ENCODE assay signal across 17 cellular contexts in genomic region chr15:67165653-67166260, GRCh38.
A peak's percentile ranks its signal among the peaks of the same experiment; 100 is the strongest.
DNase-seq lines count a peak whose midpoint lies in the region; ATAC-seq, FAIRE-seq and TF ChIP-seq lines count a peak whose summit lies in the region.
"Had no signal": no experiment of that assay in that cellular context is flagged by ENCODE, and none has a peak within 500 bp of the region (broad histone marks: within the 10 kb centered on the region; RNA-seq: fewer than 3 reads in every experiment).

No MANE protein-coding gene starts in this region.

- ATAC-seq in GM23338, result peak; percentile 82
- peak; percentile 19 to 44 (median 42) for ATAC-seq in psoas muscle
- no peak for ATAC-seq in HG03025 (IDR thresholded peaks at IDR 0.05; ENCODE audit: low FRiP score, unreplicated experiment)
- ATAC-seq: naive thymus-derived CD4-positive, alpha-beta T cell had no signal

- H3K27ac Mint-ChIP-seq in GM23338 (peak overlapping the region; percentile 83), astrocyte (ENCODE audit: unreplicated experiment) (peak overlapping the region; percentile 14)
- H3K27ac Mint-ChIP-seq: activated CD4-positive, alpha-beta memory T cell treated with anti-CD3 and anti-CD28 coated beads for 36 hours; activated naive CD4-positive, alpha-beta T cell treated with anti-CD3 and anti-CD28 coated beads, Interleukin-2, amount 10 ng/mL, durations not matched to agents 7 days and 5 days; naive thymus-derived CD4-positive, alpha-beta T cell had no signal

- H3K4me1 ChIP-seq in GM23338 (ENCODE audit: insufficient read depth), result peaks cover 28% of the 10 kb centered on the region
- peaks cover 47% of the 10 kb centered on the region for H3K4me1 ChIP-seq in astrocyte (ENCODE audit: insufficient read depth, low read length)
- peaks cover 0 to 63% of the 10 kb centered on the region in 2 donors for H3K4me1 ChIP-seq in right atrium auricular region
- peaks cover 91% of the 10 kb centered on the region for H3K4me1 ChIP-seq in psoas muscle
- H3K4me1 ChIP-seq in OCI-LY7 (ENCODE audit: insufficient read depth, low read length, poor library complexity, severe bottlenecking), result no peaks in the 10 kb centered on the region

- TF ChIP-seq CTCF in GM23338 (conservative IDR thresholded peaks at IDR 0.05; ENCODE audit: low read depth in 2 of 2) (no peak), astrocyte (IDR thresholded peaks at IDR 0.05; ENCODE audit: insufficient read depth, low read depth, low read length) (no peak), right atrium auricular region (IDR thresholded peaks at IDR 0.05) (no peak), psoas muscle (IDR thresholded peaks at IDR 0.05) (no peak), GM13976 (IDR thresholded peaks at IDR 0.05; ENCODE audit: borderline replicate concordance, control extremely low read depth, extremely low read depth, insufficient read depth, missing control alignments) (no peak), OCI-LY7 (conservative IDR thresholded peaks at IDR 0.05; ENCODE audit: low read length) (no peak)

- BruUV-seq in OCI-LY7 (replicated peaks; lab: Mats Ljungman, UMichigan), result no TSS peak

- peak; percentile 84 for DNase-seq in GM23338 (ENCODE audit: low spot score)
- DNase-seq in astrocyte (ENCODE audit: low read depth), result peak; percentile 94
- DNase-seq in right atrium auricular region (ENCODE audit: low spot score), result no peak
- DNase-seq in psoas muscle, result no peak
- DNase-seq in GM13976 (ENCODE audit: low spot score), result no peak
- no peak for DNase-seq in OCI-LY7 (ENCODE audit: low spot score)
- DNase-seq in HuH-7.5 (ENCODE audit: low spot score), result no peak
- DNase-seq: activated CD4-positive, alpha-beta memory T cell treated with anti-CD3 and anti-CD28 coated beads for 36 hours; activated naive CD4-positive, alpha-beta T cell treated with anti-CD3 and anti-CD28 coated beads, Interleukin-2, amount 10 ng/mL, durations not matched to agents 7 days and 5 days; effector memory CD4-positive, alpha-beta T cell; naive thymus-derived CD4-positive, alpha-beta T cell; NCI-H1694; stimulated activated CD4-positive, alpha-beta T cell treated with anti-CD3 and anti-CD28 coated beads, Interleukin-15, amount 100 ng/mL, for 24 hours; stimulated activated CD8-positive, alpha-beta memory T cell treated with anti-CD3 and anti-CD28 coated beads, Interleukin-4, amount 100 ng/mL, for 48 hours had no signal

- H3K36me3 Mint-ChIP-seq in GM23338 (ENCODE audit: low read depth) (peaks cover 21% of the 10 kb centered on the region), astrocyte (ENCODE audit: low read depth, unreplicated experiment) (peaks cover 39% of the 10 kb centered on the region)

- H2AFZ ChIP-seq in GM23338, result no peak overlapping the region
- H2AFZ ChIP-seq in astrocyte (ENCODE audit: low read depth, low read length), result no peak overlapping the region
- no peak overlapping the region for H2AFZ ChIP-seq in OCI-LY7 (ENCODE audit: low read length)

- CTCF ChIA-PET in OCI-LY7 (lab: Charles Lee; ENCODE audit: unreplicated experiment), result no interaction called here

- intact Hi-C loops in psoas muscle (cut with DNase I) (loop anchor here (5.0 kb wide), 2 partner anchors 38 to 83 kb away; no protein-coding TSS in a partner anchor), OCI-LY7 (cut with micrococcal nuclease; ENCODE audit: unreplicated experiment) (no loop called here)

- H3K36me3 ChIP-seq in GM23338 (ENCODE audit: insufficient read depth), result no peaks in the 10 kb centered on the region; the same call in 1 of the 2 replicates
- peaks cover 8% of the 10 kb centered on the region for H3K36me3 ChIP-seq in astrocyte (ENCODE audit: insufficient read depth, low read length)
- H3K36me3 ChIP-seq in right atrium auricular region, result peaks cover 39% of the 10 kb centered on the region
- peaks cover 0 to 23% of the 10 kb centered on the region in 2 donors for H3K36me3 ChIP-seq in psoas muscle (ENCODE audit: insufficient read depth in 1 of 2, low read depth in 1 of 2)
- peaks cover 46% of the 10 kb centered on the region for H3K36me3 ChIP-seq in OCI-LY7 (ENCODE audit: insufficient read depth, low read length)

- no peaks in the 10 kb centered on the region; the same call in 2 of the 3 replicates for H3K9me3 Mint-ChIP-seq in GM23338
- no peaks in the 10 kb centered on the region for H3K9me3 Mint-ChIP-seq in astrocyte (ENCODE audit: unreplicated experiment)
- H3K9me3 Mint-ChIP-seq: activated CD4-positive, alpha-beta memory T cell treated with anti-CD3 and anti-CD28 coated beads for 36 hours; activated naive CD4-positive, alpha-beta T cell treated with anti-CD3 and anti-CD28 coated beads, Interleukin-2, amount 10 ng/mL, durations not matched to agents 7 days and 5 days; naive thymus-derived CD4-positive, alpha-beta T cell had no signal

- no peaks in the 10 kb centered on the region for H3K9me3 ChIP-seq in astrocyte (ENCODE audit: insufficient read depth, low read depth, low read length)
- H3K9me3 ChIP-seq in right atrium auricular region, result no peaks in the 10 kb centered on the region
- no peaks in the 10 kb centered on the region for H3K9me3 ChIP-seq in psoas muscle
- H3K9me3 ChIP-seq in OCI-LY7 (ENCODE audit: low read length), result no peaks in the 10 kb centered on the region
- H3K9me3 ChIP-seq: BLaER1 treated with 17β-estradiol and CSF1 and Interleukin-3, amounts not matched to agents 10 nM and 100 nM had no signal

- peak overlapping the region; percentile 67 for H3K27ac ChIP-seq in GM23338 (ENCODE audit: low read depth)
- H3K27ac ChIP-seq in astrocyte (ENCODE audit: low read depth, low read length), result peak overlapping the region; percentile 96
- H3K27ac ChIP-seq in right atrium auricular region, result peak overlapping the region; percentile 22 to 67
- H3K27ac ChIP-seq in psoas muscle, result peak overlapping the region; percentile 88
- no peak overlapping the region for H3K27ac ChIP-seq in OCI-LY7 (ENCODE audit: low read depth, low read length, poor library complexity, severe bottlenecking)

- in situ Hi-C loops in GM13976 (cut with MboI; ENCODE audit: low sequenced_read_pairs, unreplicated experiment), result no loop called here

- POLR2A ChIA-PET in OCI-LY7 (lab: Charles Lee), result interaction anchor here (0.7 kb wide), 1 partner anchor 37 kb away, joined by 3 read pairs; no protein-coding TSS in a partner anchor

- H4K20me1 ChIP-seq in GM23338 (replicated peaks; ENCODE audit: insufficient read depth), result no peaks in the 10 kb centered on the region; the same call in 1 of the 2 replicates
- H4K20me1 ChIP-seq in astrocyte (ENCODE audit: insufficient read depth, low read length), result peaks cover 12% of the 10 kb centered on the region
- no peaks in the 10 kb centered on the region for H4K20me1 ChIP-seq in OCI-LY7 (ENCODE audit: insufficient read depth, low read length)

- H3K4me2 ChIP-seq in GM23338 (peak overlapping the region; percentile 18), astrocyte (ENCODE audit: low read length) (peak overlapping the region; percentile 74), OCI-LY7 (ENCODE audit: low read length) (no peak overlapping the region)

- peak overlapping the region; percentile 46 for H3K4me3 Mint-ChIP-seq in GM23338
- no peak overlapping the region for H3K4me3 Mint-ChIP-seq in astrocyte (ENCODE audit: unreplicated experiment)
- H3K4me3 Mint-ChIP-seq: activated CD4-positive, alpha-beta memory T cell treated with anti-CD3 and anti-CD28 coated beads for 36 hours; naive thymus-derived CD4-positive, alpha-beta T cell had no signal

- H3K4me1 Mint-ChIP-seq in GM23338 (peaks cover 57% of the 10 kb centered on the region), astrocyte (ENCODE audit: low read depth, unreplicated experiment) (peaks cover 42% of the 10 kb centered on the region)

- FAIRE-seq in astrocyte (lab: Jason Lieb, UNC), result no peak
- FAIRE-seq: HepG2 had no signal

- no peaks in the 10 kb centered on the region for H3K27me3 ChIP-seq in GM23338 (ENCODE audit: insufficient read depth)
- no peaks in the 10 kb centered on the region for H3K27me3 ChIP-seq in astrocyte (ENCODE audit: insufficient read depth, low read length)
- H3K27me3 ChIP-seq in right atrium auricular region, result no peaks in the 10 kb centered on the region
- H3K27me3 ChIP-seq in psoas muscle (ENCODE audit: insufficient read depth in 3 of 3, low read length in 2 of 3), result no peaks in the 10 kb centered on the region
- H3K27me3 ChIP-seq: BLaER1 treated with 17β-estradiol and CSF1 and Interleukin-3, amounts not matched to agents 10 nM and 100 nM had no signal

- no peaks in the 10 kb centered on the region for H3K9me2 ChIP-seq in GM23338 (ENCODE audit: insufficient read depth)
- H3K9me2 ChIP-seq in OCI-LY7 (ENCODE audit: insufficient read depth, low read length), result no peaks in the 10 kb centered on the region

- WGBS in psoas muscle, 3 donors, result 29 to 51% (median 37%) methylated on average over 16 of the region's 16 CpGs

- H3F3A ChIP-seq in GM23338 (replicated peaks; ENCODE audit: low read depth), result peaks cover 15% of the 10 kb centered on the region; the same call in 1 of the 2 replicates

- H3K27me3 Mint-ChIP-seq in GM23338 (ENCODE audit: insufficient read depth, low read depth, poor library complexity), result peaks cover 14% of the 10 kb centered on the region
- no peaks in the 10 kb centered on the region for H3K27me3 Mint-ChIP-seq in astrocyte (ENCODE audit: low read depth, unreplicated experiment)
- H3K27me3 Mint-ChIP-seq: activated CD4-positive, alpha-beta memory T cell treated with anti-CD3 and anti-CD28 coated beads for 36 hours; activated naive CD4-positive, alpha-beta T cell treated with anti-CD3 and anti-CD28 coated beads, Interleukin-2, amount 10 ng/mL, durations not matched to agents 7 days and 5 days; naive thymus-derived CD4-positive, alpha-beta T cell had no signal

- H3K4me3 ChIP-seq in GM23338 (peak overlapping the region; percentile 37), astrocyte (ENCODE audit: insufficient read depth, low read depth, low read length) (no peak overlapping the region), right atrium auricular region (no peak overlapping the region), psoas muscle (peak overlapping the region; percentile 36), OCI-LY7 (ENCODE audit: low read depth, low read length, poor library complexity, severe bottlenecking) (no peak overlapping the region)
- H3K4me3 ChIP-seq: BLaER1 treated with 17β-estradiol and CSF1 and Interleukin-3, amounts not matched to agents 10 nM and 100 nM had no signal

- peak overlapping the region; percentile 79 for H3K9ac ChIP-seq in astrocyte (ENCODE audit: low read length)
- H3K9ac ChIP-seq: BLaER1 treated with 17β-estradiol and CSF1 and Interleukin-3, amounts not matched to agents 10 nM and 100 nM had no signal

- H3K79me2 ChIP-seq in GM23338 (replicated peaks; ENCODE audit: insufficient read depth) (no peaks in the 10 kb centered on the region), astrocyte (ENCODE audit: insufficient read depth, low read length) (peaks cover 60% of the 10 kb centered on the region), OCI-LY7 (ENCODE audit: insufficient read depth, low read depth, low read length) (peaks cover 9% of the 10 kb centered on the region; the same call in 1 of the 2 replicates)

TF ChIP-seq in GM23338, 12 proteins besides CTCF, POLR2A, EP300 and RAD21 (continues in another document):
- TF ChIP-seq ZNF331 (CRISPR knock-in tag; IDR thresholded peaks at IDR 0.05; ENCODE audit: low read depth) (no peak), EZH2 (IDR thresholded peaks at IDR 0.05; ENCODE audit: low read depth, unreplicated experiment) (no peak), POLR2AphosphoS5 (IDR thresholded peaks at IDR 0.05; ENCODE audit: low read depth) (no peak), ZNF114 (CRISPR knock-in tag; IDR thresholded peaks at IDR 0.05) (no peak)

Comparison
In these comparisons a context has a peak if more than half of its experiments do, and no peak if none do; other contexts are left out.
1. DNase-seq: peak in GM23338 (single experiment) and astrocyte (single experiment); none in right atrium auricular region (single experiment), psoas muscle (0 of 2), GM13976 (single experiment), OCI-LY7 (single experiment) and HuH-7.5 (single experiment).
2. H3K4me3 ChIP-seq: peak in GM23338 (single experiment) and psoas muscle (single experiment); none in astrocyte (single experiment), right atrium auricular region (0 of 2) and OCI-LY7 (single experiment).